Comparison of ENCODE assay signal across 15 cellular contexts in the genomic region with DNA sequence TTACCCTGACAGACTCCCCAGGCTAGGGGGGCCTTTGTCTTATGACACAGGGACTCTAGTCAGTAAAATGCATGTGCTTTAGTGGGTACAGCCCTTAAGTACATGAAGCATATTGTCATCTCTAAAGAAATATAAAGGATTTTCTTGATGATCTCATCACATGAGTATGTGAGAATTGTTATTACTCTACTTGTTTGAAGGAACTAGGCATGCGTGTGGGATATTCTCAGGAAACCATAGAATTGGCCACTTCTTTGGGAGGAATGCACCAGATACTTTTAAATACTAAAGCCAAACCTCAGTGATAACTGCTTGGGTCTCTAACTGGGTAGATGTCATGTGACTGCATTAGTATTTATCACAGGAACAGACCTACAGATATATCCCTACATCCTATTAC. TPM values are rescaled to one million over a fixed set of nuclear protein-coding genes. Genes with fewer than 3 reads are reported as not detected.
DNase-seq lines count a peak whose midpoint lies in the region; ATAC-seq and TF ChIP-seq lines count a peak whose summit lies in the region.
"Had no signal": no experiment of that assay in that cellular context is flagged by ENCODE, and none has a peak within 500 bp of the region (broad histone marks: within the 10 kb centered on the region; RNA-seq: fewer than 3 reads in every experiment).

No MANE protein-coding gene starts in this region.

- H3K9me2 ChIP-seq in GM23338 (ENCODE audit: insufficient read depth): no peaks in the 10 kb centered on the region

- H3F3A ChIP-seq in GM23338 (replicated peaks; ENCODE audit: low read depth): no peaks in the 10 kb centered on the region

- H3K36me3 Mint-ChIP-seq in immature natural killer cell (peaks cover 2 to 13% (median 9%) of the 10 kb centered on the region in 3 donors), GM23338 (ENCODE audit: low read depth) (no peaks in the 10 kb centered on the region)

- H3K4me3 ChIP-seq in right cardiac atrium (ENCODE audit: low read length): no peak overlapping the region
- no peak overlapping the region for H3K4me3 ChIP-seq in GM23338

- H4K20me1 ChIP-seq in GM23338 (replicated peaks; ENCODE audit: insufficient read depth): no peaks in the 10 kb centered on the region

- H3K79me2 ChIP-seq in GM23338 (replicated peaks; ENCODE audit: insufficient read depth): no peaks in the 10 kb centered on the region

- H3K9me3 ChIP-seq in right cardiac atrium (ENCODE audit: control insufficient read depth, low read length): no peaks in the 10 kb centered on the region

- intact Hi-C loops in right cardiac atrium (cut with DNase I) (no loop called here), cardiac septum (cut with DNase I) (loop anchor here (5.0 kb wide), 1 partner anchor 34 kb away; a partner anchor contains a TSS)

- H3K4me1 Mint-ChIP-seq in immature natural killer cell: peaks cover 75 to 100% of the 10 kb centered on the region in 2 donors
- peaks cover 17% of the 10 kb centered on the region; the same call in 2 of the 3 replicates for H3K4me1 Mint-ChIP-seq in GM23338

- WGBS in right cardiac atrium: 53% methylated on average over 1 of the region's 1 CpG

- no peak for DNase-seq in right cardiac atrium
- DNase-seq in cardiac septum (ENCODE audit: low spot score): no peak
- DNase-seq in astrocyte of the hippocampus (ENCODE audit: low read depth, low spot score): peak; percentile 88
- DNase-seq in immature natural killer cell: no peak
- no peak for DNase-seq in occipital lobe (lab: John Stamatoyannopoulos, UW)
- DNase-seq in GM23338 (ENCODE audit: low spot score): no peak
- DNase-seq: activated CD8-positive, alpha-beta T cell treated with anti-CD3 and anti-CD28 coated beads, Interleukin-2, amount 10 ng/mL, durations not matched to agents 7 days and 5 days; effector memory CD4-positive, alpha-beta T cell; NCI-H1694 treated with DMSO at 0.1 percent for 48 hours; stimulated activated naive CD8-positive, alpha-beta T cell treated with anti-CD3 and anti-CD28 coated beads, Interleukin-15, amount 100 ng/mL, for 72 hours; T-helper 17 cell had no signal

- peak overlapping the region in 1 of 5 donors; percentile 11 for H3K4me3 Mint-ChIP-seq in immature natural killer cell
- H3K4me3 Mint-ChIP-seq in GM23338: no peak overlapping the region
- H3K4me3 Mint-ChIP-seq: activated CD8-positive, alpha-beta T cell treated with anti-CD3 and anti-CD28 coated beads, Interleukin-2, amount 10 ng/mL, durations not matched to agents 7 days and 5 days; B cell; stimulated activated naive CD8-positive, alpha-beta T cell treated with anti-CD3 and anti-CD28 coated beads, Interleukin-15, amount 100 ng/mL, for 72 hours; T-helper 17 cell had no signal

- peaks cover 4% of the 10 kb centered on the region for H3K4me1 ChIP-seq in right cardiac atrium (ENCODE audit: control insufficient read depth, insufficient read depth, low read length)
- no peaks in the 10 kb centered on the region; the same call in 1 of the 2 replicates for H3K4me1 ChIP-seq in GM23338 (ENCODE audit: insufficient read depth)

- H3K36me3 ChIP-seq in GM23338 (ENCODE audit: insufficient read depth): no peaks in the 10 kb centered on the region; the same call in 1 of the 2 replicates

- H2AFZ ChIP-seq in GM23338: no peak overlapping the region

- H3K27ac Mint-ChIP-seq in immature natural killer cell (peak overlapping the region; percentile 26 to 85 (median 74)), GM23338 (no peak overlapping the region)
- H3K27ac Mint-ChIP-seq: activated CD8-positive, alpha-beta T cell treated with anti-CD3 and anti-CD28 coated beads, Interleukin-2, amount 10 ng/mL, durations not matched to agents 7 days and 5 days; activated naive CD4-positive, alpha-beta T cell treated with anti-CD3 and anti-CD28 coated beads, Interleukin-2, amount 50 U/mL, for 72 hours; B cell; stimulated activated naive CD8-positive, alpha-beta T cell treated with anti-CD3 and anti-CD28 coated beads, Interleukin-15, amount 100 ng/mL, for 72 hours; T-helper 17 cell had no signal

- no peaks in the 10 kb centered on the region for H3K9me3 Mint-ChIP-seq in immature natural killer cell
- H3K9me3 Mint-ChIP-seq in GM23338: no peaks in the 10 kb centered on the region
- H3K9me3 Mint-ChIP-seq: activated naive CD4-positive, alpha-beta T cell treated with anti-CD3 and anti-CD28 coated beads, Interleukin-2, amount 50 U/mL, for 72 hours; stimulated activated naive CD8-positive, alpha-beta T cell treated with anti-CD3 and anti-CD28 coated beads, Interleukin-15, amount 100 ng/mL, for 72 hours had no signal

- H3K4me2 ChIP-seq in GM23338: no peak overlapping the region

- ATAC-seq in right cardiac atrium: no peak
- ATAC-seq in GM19452 (IDR thresholded peaks at IDR 0.05; ENCODE audit: unreplicated experiment): no peak
- ATAC-seq in GM21528 (IDR thresholded peaks at IDR 0.05; ENCODE audit: low FRiP score, unreplicated experiment): no peak
- ATAC-seq in GM23338: no peak
- ATAC-seq: activated CD8-positive, alpha-beta T cell treated with anti-CD3 and anti-CD28 coated beads, Interleukin-2, amount 10 ng/mL, durations not matched to agents 7 days and 5 days; stimulated activated naive CD8-positive, alpha-beta T cell treated with anti-CD3 and anti-CD28 coated beads, Interleukin-15, amount 100 ng/mL, for 72 hours; T-helper 17 cell had no signal

- TF ChIP-seq CTCF in GM23338 (conservative IDR thresholded peaks at IDR 0.05; ENCODE audit: low read depth in 2 of 2): no peak

- peaks cover 0 to 9% (median 4%) of the 10 kb centered on the region in 3 donors for H3K27me3 Mint-ChIP-seq in immature natural killer cell (ENCODE audit: low read depth in 3 of 3)
- H3K27me3 Mint-ChIP-seq in GM23338 (ENCODE audit: insufficient read depth, low read depth, poor library complexity): peaks cover 3% of the 10 kb centered on the region
- H3K27me3 Mint-ChIP-seq: B cell; stimulated activated naive CD8-positive, alpha-beta T cell treated with anti-CD3 and anti-CD28 coated beads, Interleukin-15, amount 100 ng/mL, for 72 hours; T-helper 17 cell had no signal

- no peaks in the 10 kb centered on the region for H3K27me3 ChIP-seq in right cardiac atrium (ENCODE audit: control insufficient read depth, insufficient read depth)
- H3K27me3 ChIP-seq in GM23338 (ENCODE audit: insufficient read depth): no peaks in the 10 kb centered on the region

- H3K27ac ChIP-seq in right cardiac atrium (ENCODE audit: low read length) (peak overlapping the region; percentile 13), GM23338 (ENCODE audit: low read depth) (no peak overlapping the region)

TF ChIP-seq in GM23338, 12 proteins besides CTCF, POLR2A, EP300 and RAD21:
- TF ChIP-seq STAT1 (IDR thresholded peaks at IDR 0.05; ENCODE audit: unreplicated experiment): no peak
- no peak for TF ChIP-seq EZH2phosphoT487 (IDR thresholded peaks at IDR 0.05; ENCODE audit: unreplicated experiment)
TF ChIP-seq in GM23338: peak in this region for 0.

RNA-seq across cellular contexts. Expression of a gene that starts 35.3 kb away (rescaled TPM):
- total RNA-seq in right cardiac atrium (100 to 1,000 TPM in 1 of 4 donors, 10 to 100 TPM in 3; 86.2 to 108 (median 92.0) TPM), cardiac septum (164 TPM), occipital lobe (68.0 TPM)
- polyA plus RNA-seq in right cardiac atrium (52.8 TPM), immature natural killer cell (100 to 1,000 TPM; 134 to 265 (median 224) TPM), GM23338 (2016; fragmentation: Nextera tagmentation; extraction: Ambion mirVana) (17.8 and 19.0 TPM in 2 replicates)
- 33.9 and 40.4 TPM in 2 replicates for total RNA-seq in GM23338 (2014; rRNA removed; shearing (Covaris generic))
